Comparison of ENCODE assay signal across 11 cellular contexts in genomic region chr20:3812975-3813599, GRCh38. TPM values are rescaled to one million over a fixed set of nuclear protein-coding genes. Genes with fewer than 3 reads are reported as not detected.
DNase-seq lines count a peak whose midpoint lies in the region; ATAC-seq and TF ChIP-seq lines count a peak whose summit lies in the region.
"Had no signal": no experiment of that assay in that cellular context is flagged by ENCODE, and none has a peak within 500 bp of the region (broad histone marks: within the 10 kb centered on the region; RNA-seq: fewer than 3 reads in every experiment).

No MANE protein-coding gene starts in this region.

- ATAC-seq in GM23338 (no peak), GM21723 (IDR thresholded peaks at IDR 0.05; ENCODE audit: unreplicated experiment) (no peak)

- H3K79me2 ChIP-seq in hepatocyte (peaks cover 4% of the 10 kb centered on the region), GM23338 (replicated peaks; ENCODE audit: insufficient read depth) (no peaks in the 10 kb centered on the region)

- H3K27me3 Mint-ChIP-seq in T-helper 2 cell treated with Interferon-gamma antibody and Interleukin-4, amounts not matched to agents 5 μg/mL and 100 μg/mL, for 36 hours (ENCODE audit: low read depth): no peaks in the 10 kb centered on the region
- peaks cover 7% of the 10 kb centered on the region for H3K27me3 Mint-ChIP-seq in GM23338 (ENCODE audit: insufficient read depth, low read depth, poor library complexity)

- DNase-seq in T-helper 2 cell treated with Interferon-gamma antibody and Interleukin-4, amounts not matched to agents 5 μg/mL and 100 μg/mL, for 36 hours (ENCODE audit: low spot score): no peak
- DNase-seq in T-helper 2 cell: no peak
- DNase-seq in hepatocyte (ENCODE audit: low spot score): no peak
- peak; percentile 25 for DNase-seq in superior temporal gyrus (ENCODE audit: extremely low spot score)
- no peak for DNase-seq in GM23338 (ENCODE audit: low spot score)
- DNase-seq in NCI-H2081 treated with DMSO at 0.1 percent for 48 hours (lab: John Stamatoyannopoulos, UW): no peak
- DNase-seq: NCI-H2029 treated with DMSO at 0.1 percent for 48 hours had no signal

- no peaks in the 10 kb centered on the region for H3F3A ChIP-seq in GM23338 (replicated peaks; ENCODE audit: low read depth)

- H3K4me3 Mint-ChIP-seq in T-helper 2 cell treated with Interferon-gamma antibody and Interleukin-4, amounts not matched to agents 5 μg/mL and 100 μg/mL, for 36 hours: peak overlapping the region; percentile 37
- no peak overlapping the region for H3K4me3 Mint-ChIP-seq in GM23338
- H3K4me3 Mint-ChIP-seq: memory B cell had no signal

- H3K27ac ChIP-seq in VCaP: peak overlapping the region; percentile 77; the same call in 1 of the 2 replicates
- H3K27ac ChIP-seq in hepatocyte: peak overlapping the region; percentile 95
- no peak overlapping the region for H3K27ac ChIP-seq in GM23338 (ENCODE audit: low read depth)
- H3K27ac ChIP-seq: cardiac muscle cell had no signal

- H3K9me2 ChIP-seq in hepatocyte (replicated peaks; ENCODE audit: insufficient read depth) (no peaks in the 10 kb centered on the region), GM23338 (ENCODE audit: insufficient read depth) (no peaks in the 10 kb centered on the region)

- H3K4me1 ChIP-seq in hepatocyte (ENCODE audit: insufficient read depth) (peaks cover 34% of the 10 kb centered on the region), GM23338 (ENCODE audit: insufficient read depth) (peaks cover 14% of the 10 kb centered on the region)

- H3K4me2 ChIP-seq in hepatocyte: no peak overlapping the region
- no peak overlapping the region for H3K4me2 ChIP-seq in GM23338

- H2AFZ ChIP-seq in hepatocyte: no peak overlapping the region
- H2AFZ ChIP-seq in GM23338: no peak overlapping the region

- H3K36me3 Mint-ChIP-seq in T-helper 2 cell treated with Interferon-gamma antibody and Interleukin-4, amounts not matched to agents 5 μg/mL and 100 μg/mL, for 36 hours (ENCODE audit: low read depth): peaks cover 22% of the 10 kb centered on the region
- H3K36me3 Mint-ChIP-seq in GM23338 (ENCODE audit: low read depth): no peaks in the 10 kb centered on the region; the same call in 2 of the 3 replicates
- H3K36me3 Mint-ChIP-seq: memory B cell had no signal

- no peaks in the 10 kb centered on the region for H3K27me3 ChIP-seq in hepatocyte
- no peaks in the 10 kb centered on the region for H3K27me3 ChIP-seq in GM23338 (ENCODE audit: insufficient read depth)
- H3K27me3 ChIP-seq: cardiac muscle cell had no signal

- no peaks in the 10 kb centered on the region for H4K20me1 ChIP-seq in hepatocyte (ENCODE audit: insufficient read depth, poor library complexity, severe bottlenecking)
- no peaks in the 10 kb centered on the region for H4K20me1 ChIP-seq in GM23338 (replicated peaks; ENCODE audit: insufficient read depth)

- peaks cover 57% of the 10 kb centered on the region for H3K4me1 Mint-ChIP-seq in T-helper 2 cell treated with Interferon-gamma antibody and Interleukin-4, amounts not matched to agents 5 μg/mL and 100 μg/mL, for 36 hours (ENCODE audit: low read depth)
- H3K4me1 Mint-ChIP-seq in GM23338: peaks cover 16% of the 10 kb centered on the region

- H3K27ac Mint-ChIP-seq in T-helper 2 cell treated with Interferon-gamma antibody and Interleukin-4, amounts not matched to agents 5 μg/mL and 100 μg/mL, for 36 hours: peak overlapping the region; percentile 70
- no peak overlapping the region for H3K27ac Mint-ChIP-seq in GM23338
- H3K27ac Mint-ChIP-seq: memory B cell had no signal

- H3K4me3 ChIP-seq in hepatocyte: no peak overlapping the region
- no peak overlapping the region for H3K4me3 ChIP-seq in GM23338
- H3K4me3 ChIP-seq: cardiac muscle cell had no signal

- 88% methylated on average over 4 of the region's 4 CpGs for WGBS in hepatocyte (ENCODE audit: low lambda C conversion rate, missing lambda C conversion rate)

- no peaks in the 10 kb centered on the region for H3K9me3 Mint-ChIP-seq in T-helper 2 cell treated with Interferon-gamma antibody and Interleukin-4, amounts not matched to agents 5 μg/mL and 100 μg/mL, for 36 hours
- no peaks in the 10 kb centered on the region; the same call in 2 of the 3 replicates for H3K9me3 Mint-ChIP-seq in GM23338
- H3K9me3 Mint-ChIP-seq: memory B cell had no signal

- no peaks in the 10 kb centered on the region for H3K9me3 ChIP-seq in hepatocyte (ENCODE audit: low read depth)

- H3K36me3 ChIP-seq in hepatocyte (replicated peaks; ENCODE audit: insufficient read depth, low read depth) (no peaks in the 10 kb centered on the region), GM23338 (ENCODE audit: insufficient read depth) (no peaks in the 10 kb centered on the region)
- H3K36me3 ChIP-seq: cardiac muscle cell had no signal

- TF ChIP-seq CTCF in VCaP (conservative IDR thresholded peaks at IDR 0.05) (no peak), hepatocyte (IDR thresholded peaks at IDR 0.05; ENCODE audit: poor library complexity) (no peak), GM23338 (conservative IDR thresholded peaks at IDR 0.05; ENCODE audit: low read depth in 2 of 2) (no peak)

TF ChIP-seq in GM23338, 12 proteins besides CTCF, POLR2A, EP300 and RAD21 (continues in another document):
- no peak for TF ChIP-seq EZH2 (IDR thresholded peaks at IDR 0.05; ENCODE audit: low read depth, unreplicated experiment)
- no peak for TF ChIP-seq EZH2phosphoT487 (IDR thresholded peaks at IDR 0.05; ENCODE audit: unreplicated experiment)
- TF ChIP-seq, protein P1, sequence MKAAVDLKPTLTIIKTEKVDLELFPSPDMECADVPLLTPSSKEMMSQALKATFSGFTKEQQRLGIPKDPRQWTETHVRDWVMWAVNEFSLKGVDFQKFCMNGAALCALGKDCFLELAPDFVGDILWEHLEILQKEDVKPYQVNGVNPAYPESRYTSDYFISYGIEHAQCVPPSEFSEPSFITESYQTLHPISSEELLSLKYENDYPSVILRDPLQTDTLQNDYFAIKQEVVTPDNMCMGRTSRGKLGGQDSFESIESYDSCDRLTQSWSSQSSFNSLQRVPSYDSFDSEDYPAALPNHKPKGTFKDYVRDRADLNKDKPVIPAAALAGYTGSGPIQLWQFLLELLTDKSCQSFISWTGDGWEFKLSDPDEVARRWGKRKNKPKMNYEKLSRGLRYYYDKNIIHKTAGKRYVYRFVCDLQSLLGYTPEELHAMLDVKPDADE (IDR thresholded peaks at IDR 0.05): no peak
- TF ChIP-seq STAT1 (IDR thresholded peaks at IDR 0.05; ENCODE audit: unreplicated experiment): no peak
- no peak for TF ChIP-seq POLR2AphosphoS5 (IDR thresholded peaks at IDR 0.05; ENCODE audit: low read depth)
- TF ChIP-seq NANOG (IDR thresholded peaks at IDR 0.05; ENCODE audit: borderline replicate concordance): no peak
- TF ChIP-seq JUNB (IDR thresholded peaks at IDR 0.05; ENCODE audit: unreplicated experiment): no peak
- no peak for TF ChIP-seq REST (IDR thresholded peaks at IDR 0.05; ENCODE audit: unreplicated experiment)
- TF ChIP-seq CREB1 (CRISPR knock-in tag; IDR thresholded peaks at IDR 0.05; ENCODE audit: low read depth): no peak
- TF ChIP-seq ZNF331 (CRISPR knock-in tag; IDR thresholded peaks at IDR 0.05; ENCODE audit: low read depth): no peak

RNA-seq across cellular contexts. Expression of gene AP5S1, which starts 7.3 kb away (rescaled TPM):
- total RNA-seq in hepatocyte: 13.8 and 15.9 TPM in 2 replicates
- 19.7 and 21.8 TPM in 2 replicates for polyA plus RNA-seq in hepatocyte
- 1.2 and 1.8 TPM in 2 replicates for total RNA-seq in GM23338 (2014; rRNA removed; shearing (Covaris generic))
- polyA plus RNA-seq in GM23338 (2016; fragmentation: Nextera tagmentation; extraction: Ambion mirVana): 1.8 and 2.8 TPM in 2 replicates

RNA-seq across cellular contexts. Expression of gene CDC25B, which starts 17.0 kb away (rescaled TPM):
- 15.1 and 15.7 TPM in 2 replicates for total RNA-seq in hepatocyte
- polyA plus RNA-seq in hepatocyte: 20.0 and 21.9 TPM in 2 replicates
- 19.9 and 33.0 TPM in 2 replicates for total RNA-seq in GM23338 (2014; rRNA removed; shearing (Covaris generic))
- 9.8 and 10.5 TPM in 2 replicates for polyA plus RNA-seq in GM23338 (2016; fragmentation: Nextera tagmentation; extraction: Ambion mirVana)

RNA-seq across cellular contexts. Expression of gene CENPB, which starts 26.5 kb away (rescaled TPM):
- 40.9 and 46.7 TPM in 2 replicates for total RNA-seq in hepatocyte
- polyA plus RNA-seq in hepatocyte (17.6 and 21.2 TPM in 2 replicates), GM23338 (2016; fragmentation: Nextera tagmentation; extraction: Ambion mirVana) (9.5 and 10.8 TPM in 2 replicates)
- total RNA-seq in GM23338 (2014; rRNA removed; shearing (Covaris generic)): 44.3 and 52.1 TPM in 2 replicates

RNA-seq across cellular contexts. Expression of gene SPEF1, which starts 31.8 kb away (rescaled TPM):
- total RNA-seq in hepatocyte: 0.63 TPM in 1 of 2 replicates, not detected in the other
- polyA plus RNA-seq in hepatocyte (0.51 TPM in 1 of 2 replicates, not detected in the other), GM23338 (2016; fragmentation: Nextera tagmentation; extraction: Ambion mirVana) (0.68 and 0.85 TPM in 2 replicates)
- 0.69 and 1.3 TPM in 2 replicates for total RNA-seq in GM23338 (2014; rRNA removed; shearing (Covaris generic))

RNA-seq across cellular contexts. Expression of gene MAVS, which starts 33.5 kb away (rescaled TPM):
- total RNA-seq in hepatocyte: 21.9 and 24.7 TPM in 2 replicates
- polyA plus RNA-seq in hepatocyte: 12.6 and 15.6 TPM in 2 replicates
- 21.8 and 21.9 TPM in 2 replicates for total RNA-seq in GM23338 (2014; rRNA removed; shearing (Covaris generic))
- polyA plus RNA-seq in GM23338 (2016; fragmentation: Nextera tagmentation; extraction: Ambion mirVana): 4.4 and 5.2 TPM in 2 replicates
